Comparison of ENCODE assay signal across 10 cellular contexts in genomic region chr6:137216106-137216505, GRCh38. TPM values are rescaled to one million over a fixed set of nuclear protein-coding genes. Genes with fewer than 3 reads are reported as not detected.
DNase-seq lines count a peak whose midpoint lies in the region; ATAC-seq and TF ChIP-seq lines count a peak whose summit lies in the region.
"Had no signal": no experiment of that assay in that cellular context is flagged by ENCODE, and none has a peak within 500 bp of the region (broad histone marks: within the 10 kb centered on the region; RNA-seq: fewer than 3 reads in every experiment).

No MANE protein-coding gene starts in this region.

- H3K27ac ChIP-seq in heart left ventricle (peak overlapping the region; percentile 96 to 100 (median 99)), upper lobe of left lung (peak overlapping the region; percentile 97 to 100 (median 100))

- peak overlapping the region; percentile 98 for H3K4me3 Mint-ChIP-seq in central memory CD8-positive, alpha-beta T cell
- H3K4me3 Mint-ChIP-seq in naive thymus-derived CD8-positive, alpha-beta T cell = peak overlapping the region in 9 of 10 donors; percentile 7 to 100 (median 47)

- TF ChIP-seq EP300 in upper lobe of left lung (IDR thresholded peaks at IDR 0.05) = no peak

- no peak for TF ChIP-seq POLR2A in heart left ventricle (IDR thresholded peaks at IDR 0.05)
- peak in 1 of 4 donors; percentile 7 for TF ChIP-seq POLR2A in upper lobe of left lung (IDR thresholded peaks at IDR 0.05)

- no peak for ATAC-seq in heart left ventricle
- no peak for ATAC-seq in Right ventricle myocardium superior (ENCODE audit: poor library complexity)
- no peak for ATAC-seq in central memory CD8-positive, alpha-beta T cell (replicated peaks; ENCODE audit: extremely low read depth, poor library complexity, severe bottlenecking)
- no peak for ATAC-seq in naive thymus-derived CD8-positive, alpha-beta T cell
- ATAC-seq in upper lobe of left lung (ENCODE audit: low FRiP score in 2 of 2) = no peak
- ATAC-seq in HG03457 (IDR thresholded peaks at IDR 0.05; ENCODE audit: unreplicated experiment) = no peak

- peaks cover 80% of the 10 kb centered on the region for H3K4me1 Mint-ChIP-seq in central memory CD8-positive, alpha-beta T cell
- H3K4me1 Mint-ChIP-seq in naive thymus-derived CD8-positive, alpha-beta T cell = peaks cover 43 to 90% (median 78%) of the 10 kb centered on the region in 4 donors

- H3K9me3 Mint-ChIP-seq in central memory CD8-positive, alpha-beta T cell = no peaks in the 10 kb centered on the region
- no peaks in the 10 kb centered on the region for H3K9me3 Mint-ChIP-seq in naive thymus-derived CD8-positive, alpha-beta T cell

- intact Hi-C loops in heart left ventricle (cut with DNase I) (loop anchor here in 5 of 10 donors (5.0 to 10.0 kb wide), 3 partner anchors 46 to 119 kb away; no protein-coding TSS in a partner anchor), Right ventricle myocardium superior (cut with DNase I) (no loop called here)

- DNase-seq in heart left ventricle (no peak), Right ventricle myocardium superior (no peak), upper lobe of left lung (no peak), dedifferentiated amniotic fluid mesenchymal stem cell (ENCODE audit: extremely low spot score) (no peak)
- DNase-seq in central memory CD8-positive, alpha-beta T cell (ENCODE audit: low spot score in 2 of 2) = no peak
- no peak for DNase-seq in naive thymus-derived CD8-positive, alpha-beta T cell
- no peak for DNase-seq in stimulated activated CD4-positive, alpha-beta T cell treated with anti-CD3 and anti-CD28 coated beads, Interleukin-4, amount 100 ng/mL, for 4 hours
- DNase-seq: activated T-cell treated with anti-CD3 and anti-CD28 coated beads, Interleukin-2, amount 50 U/mL, for 48 hours; NCI-H524 had no signal

- POLR2A ChIA-PET in naive thymus-derived CD8-positive, alpha-beta T cell (lab: Charles Lee) = no interaction called here

- H3K4me1 ChIP-seq in heart left ventricle = peaks cover 12 to 87% (median 71%) of the 10 kb centered on the region in 12 donors
- peaks cover 59 to 82% (median 74%) of the 10 kb centered on the region in 4 donors for H3K4me1 ChIP-seq in upper lobe of left lung

- H3K27ac Mint-ChIP-seq in central memory CD8-positive, alpha-beta T cell (ENCODE audit: low read depth) = peak overlapping the region; percentile 33
- H3K27ac Mint-ChIP-seq in naive thymus-derived CD8-positive, alpha-beta T cell = peak overlapping the region in 5 of 10 donors; percentile 34 to 97 (median 48)

- TF ChIP-seq CTCF in heart left ventricle (IDR thresholded peaks at IDR 0.05) = no peak
- TF ChIP-seq CTCF in upper lobe of left lung (IDR thresholded peaks at IDR 0.05) = no peak

- H3K4me3 ChIP-seq in heart left ventricle = peak overlapping the region in 10 of 12 donors; percentile 76 to 98 (median 86)
- peak overlapping the region in 3 of 4 donors; percentile 72 to 81 (median 75) for H3K4me3 ChIP-seq in upper lobe of left lung

- H3K36me3 ChIP-seq in heart left ventricle (peaks cover 0 to 19% (median 0%) of the 10 kb centered on the region in 9 donors), upper lobe of left lung (peaks cover 0 to 11% (median 0%) of the 10 kb centered on the region in 4 donors)

- H3K27me3 Mint-ChIP-seq in central memory CD8-positive, alpha-beta T cell = no peaks in the 10 kb centered on the region
- no peaks in the 10 kb centered on the region for H3K27me3 Mint-ChIP-seq in naive thymus-derived CD8-positive, alpha-beta T cell

- peaks cover 16% of the 10 kb centered on the region for H3K36me3 Mint-ChIP-seq in central memory CD8-positive, alpha-beta T cell (ENCODE audit: insufficient read depth)
- peaks cover 0 to 5% (median 5%) of the 10 kb centered on the region in 3 donors for H3K36me3 Mint-ChIP-seq in naive thymus-derived CD8-positive, alpha-beta T cell

- H3K27me3 ChIP-seq in heart left ventricle (no peaks in the 10 kb centered on the region), upper lobe of left lung (no peaks in the 10 kb centered on the region)

- H3K9me3 ChIP-seq in heart left ventricle = no peaks in the 10 kb centered on the region
- no peaks in the 10 kb centered on the region for H3K9me3 ChIP-seq in upper lobe of left lung

RNA-seq across cellular contexts. Expression of gene IFNGR1, which starts 3.1 kb away (rescaled TPM):
- total RNA-seq in heart left ventricle (100 to 1,000 TPM in 3 of 9 donors, 10 to 100 TPM in 6; 68.6 to 152 (median 79.2) TPM), Right ventricle myocardium superior (99.9 TPM), upper lobe of left lung (100 to 1,000 TPM in 5 of 6 donors, 10 to 100 TPM in 1; 94.0 to 216 (median 183) TPM)
- 10 to 100 TPM; 75.4 to 90.9 TPM for polyA plus RNA-seq in heart left ventricle
- 10 to 100 TPM; 26.3 to 30.1 TPM for total RNA-seq in naive thymus-derived CD8-positive, alpha-beta T cell
- 10 to 100 TPM; 19.4 to 36.6 (median 28.4) TPM for polyA plus RNA-seq in naive thymus-derived CD8-positive, alpha-beta T cell

RNA-seq across cellular contexts. Expression of gene IL22RA2, which starts 42.7 kb away (rescaled TPM):
- under 1 TPM in 1 of 9 donors, not detected in 8; 0.21 TPM for total RNA-seq in heart left ventricle
- under 1 TPM in 1 of 2 donors, not detected in 1; 0.03 TPM for polyA plus RNA-seq in heart left ventricle
- total RNA-seq in Right ventricle myocardium superior = not detected
- total RNA-seq in naive thymus-derived CD8-positive, alpha-beta T cell = not detected
- not detected for polyA plus RNA-seq in naive thymus-derived CD8-positive, alpha-beta T cell
- not detected for total RNA-seq in upper lobe of left lung
